16 cellular contexts compared by ENCODE assay signal in genomic region chr18:5709476-5710095, GRCh38.
DNase-seq lines count a peak whose midpoint lies in the region; ATAC-seq and TF ChIP-seq lines count a peak whose summit lies in the region.
"Had no signal": no experiment of that assay in that cellular context is flagged by ENCODE, and none has a peak within 500 bp of the region (broad histone marks: within the 10 kb centered on the region; RNA-seq: fewer than 3 reads in every experiment).

No MANE protein-coding gene starts in this region.

- DNase-seq in GF-D8 (lab: John Stamatoyannopoulos, UW) (peak; percentile 21), NOMO-1 (lab: John Stamatoyannopoulos, UW; ENCODE audit: unreplicated experiment in 2 of 2) (peak; percentile 26 to 54), OCI-M1 (lab: John Stamatoyannopoulos, UW) (peak; percentile 22), upper lobe of right lung (no peak), colonic mucosa (no peak)
- DNase-seq in stimulated activated naive B cell treated with anti-CD40 and anti-IgM and Interleukin-4, amounts not matched to agents 10 μg/mL and 1 μg/mL and 100 μg/mL, for 72 hours, result no peak
- DNase-seq in activated CD4-positive, alpha-beta T cell treated with anti-CD3 and anti-CD28 coated beads, Interleukin-2, amount 50 U/mL, for 1 hour, result no peak
- DNase-seq: BE2C; Calu3; CD8-positive, alpha-beta memory T cell; DMS 273 treated with DMSO at 0.1 percent for 48 hours; H7 had no signal

- intact Hi-C loops in upper lobe of right lung (cut with DNase I) (no loop called here), colonic mucosa (cut with DNase I) (no loop called here)

- H3K27ac ChIP-seq in upper lobe of right lung (no peak overlapping the region), colonic mucosa (no peak overlapping the region)
- H3K27ac ChIP-seq: A549 had no signal

- no peak overlapping the region for H3K4me3 Mint-ChIP-seq in stimulated activated naive B cell treated with anti-CD40 and anti-IgM and Interleukin-4, amounts not matched to agents 10 μg/mL and 1 μg/mL and 100 μg/mL, for 72 hours
- H3K4me3 Mint-ChIP-seq: CD14-positive monocyte; CD8-positive, alpha-beta memory T cell; GM23338; IgD-negative memory B cell had no signal

- ATAC-seq in upper lobe of right lung, result peak; percentile 31
- ATAC-seq in stimulated activated naive B cell treated with anti-CD40 and anti-IgM and Interleukin-4, amounts not matched to agents 10 μg/mL and 1 μg/mL and 100 μg/mL, for 72 hours (replicated peaks), result no peak
- ATAC-seq: A549 had no signal

- no peak overlapping the region for H3K9ac ChIP-seq in colonic mucosa (ENCODE audit: low read depth in 2 of 2, low read length in 2 of 2)

- no peaks in the 10 kb centered on the region for H3K9me3 Mint-ChIP-seq in stimulated activated naive B cell treated with anti-CD40 and anti-IgM and Interleukin-4, amounts not matched to agents 10 μg/mL and 1 μg/mL and 100 μg/mL, for 72 hours
- H3K9me3 Mint-ChIP-seq: CD8-positive, alpha-beta memory T cell; GM23338; IgD-negative memory B cell had no signal

- H3K36me3 ChIP-seq in upper lobe of right lung (no peaks in the 10 kb centered on the region), colonic mucosa (no peaks in the 10 kb centered on the region)
- H3K36me3 ChIP-seq: BE2C had no signal

- H3K4me1 ChIP-seq in upper lobe of right lung (no peaks in the 10 kb centered on the region), colonic mucosa (no peaks in the 10 kb centered on the region)
- H3K4me1 ChIP-seq: A549, BE2C had no signal

- peaks cover 0 to 3% of the 10 kb centered on the region in 2 donors for H3K27me3 Mint-ChIP-seq in stimulated activated naive B cell treated with anti-CD40 and anti-IgM and Interleukin-4, amounts not matched to agents 10 μg/mL and 1 μg/mL and 100 μg/mL, for 72 hours
- H3K27me3 Mint-ChIP-seq: IgD-negative memory B cell had no signal

- H3K9me3 ChIP-seq in upper lobe of right lung, result no peaks in the 10 kb centered on the region
- H3K9me3 ChIP-seq in colonic mucosa, result no peaks in the 10 kb centered on the region
- H3K9me3 ChIP-seq: A549, BE2C had no signal

- H3K4me3 ChIP-seq in upper lobe of right lung, result no peak overlapping the region
- no peak overlapping the region for H3K4me3 ChIP-seq in colonic mucosa
- H3K4me3 ChIP-seq: A549, GM23338 had no signal

- no peaks in the 10 kb centered on the region for H3K36me3 Mint-ChIP-seq in stimulated activated naive B cell treated with anti-CD40 and anti-IgM and Interleukin-4, amounts not matched to agents 10 μg/mL and 1 μg/mL and 100 μg/mL, for 72 hours
- H3K36me3 Mint-ChIP-seq: CD14-positive monocyte; CD8-positive, alpha-beta memory T cell; IgD-negative memory B cell had no signal

- H3K27me3 ChIP-seq in upper lobe of right lung (no peaks in the 10 kb centered on the region), colonic mucosa (no peaks in the 10 kb centered on the region)
- H3K27me3 ChIP-seq: BE2C had no signal

- no peak overlapping the region for H3K27ac Mint-ChIP-seq in stimulated activated naive B cell treated with anti-CD40 and anti-IgM and Interleukin-4, amounts not matched to agents 10 μg/mL and 1 μg/mL and 100 μg/mL, for 72 hours
- H3K27ac Mint-ChIP-seq: GM23338, IgD-negative memory B cell had no signal

- H3K4me1 Mint-ChIP-seq in stimulated activated naive B cell treated with anti-CD40 and anti-IgM and Interleukin-4, amounts not matched to agents 10 μg/mL and 1 μg/mL and 100 μg/mL, for 72 hours, result no peaks in the 10 kb centered on the region
- H3K4me1 Mint-ChIP-seq: CD8-positive, alpha-beta memory T cell; GM23338; IgD-negative memory B cell had no signal

- TF ChIP-seq CTCF in upper lobe of right lung (IDR thresholded peaks at IDR 0.05) (no peak), colonic mucosa (IDR thresholded peaks at IDR 0.05) (no peak)

Comparison
In these comparisons a context has a peak if more than half of its experiments do, and no peak if none do; other contexts are left out.
1. DNase-seq: peak in GF-D8 (single experiment), NOMO-1 (2 of 2) and OCI-M1 (single experiment); none in upper lobe of right lung (single experiment), stimulated activated naive B cell treated with anti-CD40 and anti-IgM and Interleukin-4, amounts not matched to agents 10 μg/mL and 1 μg/mL and 100 μg/mL, for 72 hours (single experiment), activated CD4-positive, alpha-beta T cell treated with anti-CD3 and anti-CD28 coated beads, Interleukin-2, amount 50 U/mL, for 1 hour (single experiment) and colonic mucosa (single experiment).